In the genomic region with DNA sequence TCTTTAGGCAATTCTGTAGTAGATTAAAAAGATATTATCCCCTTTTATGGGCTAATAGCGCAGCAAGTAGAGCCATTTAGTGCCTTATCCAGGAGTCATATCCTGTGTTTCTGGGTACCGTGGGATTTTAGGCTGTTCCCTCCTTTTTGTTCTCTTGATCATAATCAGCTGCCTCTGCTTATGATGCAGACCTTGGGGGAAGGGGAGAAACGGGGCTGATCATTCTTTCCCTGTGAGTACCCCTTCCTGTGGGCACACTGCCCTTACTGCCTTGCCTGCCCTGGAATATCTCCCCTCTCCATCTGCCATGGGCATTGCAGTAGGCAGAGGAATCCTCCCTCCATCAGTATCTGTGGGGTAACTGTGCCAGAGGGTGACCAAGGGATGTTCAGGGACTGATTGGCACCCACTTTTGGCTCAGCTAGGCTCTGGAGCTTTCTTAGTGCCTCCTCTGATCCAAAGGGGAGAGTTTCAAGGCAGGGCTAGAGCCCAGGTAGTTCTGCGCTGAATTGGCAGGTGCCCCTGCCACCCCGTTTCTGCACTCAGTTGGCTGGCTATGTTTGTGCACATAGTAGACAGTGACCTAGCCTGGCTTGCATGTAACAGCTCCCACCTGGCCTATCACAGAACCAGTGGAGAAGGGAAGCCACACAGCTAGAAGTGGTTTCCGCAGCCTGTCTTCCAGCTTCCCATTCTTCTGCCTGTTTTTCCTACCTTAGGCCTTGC, we compare ENCODE assay signal across 8 cellular contexts.
DNase-seq lines count a peak whose midpoint lies in the region; ATAC-seq lines count a peak whose summit lies in the region.

No MANE protein-coding gene starts in this region.

- DNase-seq in NCI-H748 treated with DMSO at 0.1 percent for 48 hours (lab: John Stamatoyannopoulos, UW): peak; percentile 99
- peak; percentile 71 for DNase-seq in skeletal muscle cell (ENCODE audit: low read depth)
- no peak for DNase-seq in SKM-1 (lab: John Stamatoyannopoulos, UW; ENCODE audit: unreplicated experiment)
- no peak for DNase-seq in HuH-7 (ENCODE audit: low spot score)
- no peak for DNase-seq in ecto neural progenitor cell (ENCODE audit: low spot score)
- DNase-seq in T1000 (lab: John Stamatoyannopoulos, UW): no peak

- H3K4me3 ChIP-seq in skeletal muscle cell (ENCODE audit: low read depth, low read length): no peak overlapping the region

- ATAC-seq in GM19324 (IDR thresholded peaks at IDR 0.05; ENCODE audit: low FRiP score, unreplicated experiment) (peak; percentile 45), esophagus mucosa (peak; percentile 33)

Comparison
In these comparisons a context has a peak if more than half of its experiments do, and no peak if none do; other contexts are left out.
1. DNase-seq: peak in NCI-H748 treated with DMSO at 0.1 percent for 48 hours (single experiment) and skeletal muscle cell (single experiment); none in SKM-1 (single experiment), HuH-7 (single experiment), ecto neural progenitor cell (single experiment) and T1000 (single experiment).